Comparison of ENCODE assay signal across 8 cellular contexts in genomic region chr19:4803736-4804695, GRCh38. TPM values are rescaled to one million over a fixed set of nuclear protein-coding genes. Genes with fewer than 3 reads are reported as not detected.
DNase-seq lines count a peak whose midpoint lies in the region; ATAC-seq and TF ChIP-seq lines count a peak whose summit lies in the region.

No MANE protein-coding gene starts in this region.

- no peaks in the 10 kb centered on the region for H3K4me1 Mint-ChIP-seq in neural progenitor cell

- H3K4me3 ChIP-seq in AG09309 (ENCODE audit: control insufficient read depth, low read depth, low read length) (no peak overlapping the region), OCI-LY1 (ENCODE audit: low read depth, low read length, poor library complexity, severe bottlenecking) (no peak overlapping the region), neural progenitor cell (no peak overlapping the region), uterus (no peak overlapping the region)

- no peaks in the 10 kb centered on the region for H3K9me3 Mint-ChIP-seq in neural progenitor cell

- H2AFZ ChIP-seq in OCI-LY1 (ENCODE audit: low read length) (no peak overlapping the region), neural progenitor cell (replicated peaks) (no peak overlapping the region)

- no peak for TF ChIP-seq POLR2A in uterus (IDR thresholded peaks at IDR 0.05)

- H3K4me2 ChIP-seq in OCI-LY1 (ENCODE audit: low read length), result no peak overlapping the region
- H3K4me2 ChIP-seq in neural progenitor cell, result no peak overlapping the region

- H3K9me2 ChIP-seq in OCI-LY1 (ENCODE audit: low read depth, low read length), result no peaks in the 10 kb centered on the region

- H3F3A ChIP-seq in OCI-LY1 (ENCODE audit: insufficient read depth, low read length), result peaks cover 2% of the 10 kb centered on the region; the same call in 1 of the 2 replicates
- H3F3A ChIP-seq in neural progenitor cell (ENCODE audit: low read depth), result no peaks in the 10 kb centered on the region

- H3K79me2 ChIP-seq in OCI-LY1 (ENCODE audit: insufficient read depth, low read length) (no peaks in the 10 kb centered on the region), neural progenitor cell (ENCODE audit: low read depth) (no peaks in the 10 kb centered on the region)

- no peak overlapping the region for H3K27ac ChIP-seq in OCI-LY1 (ENCODE audit: low read depth, low read length, poor library complexity, severe bottlenecking)
- H3K27ac ChIP-seq in neural progenitor cell, result no peak overlapping the region
- no peak overlapping the region for H3K27ac ChIP-seq in uterus

- peak overlapping the region; percentile 16 for H3K27ac Mint-ChIP-seq in neural progenitor cell

- H3K9me3 ChIP-seq in OCI-LY1 (ENCODE audit: low read length) (no peaks in the 10 kb centered on the region), neural progenitor cell (ENCODE audit: low read depth) (no peaks in the 10 kb centered on the region), uterus (no peaks in the 10 kb centered on the region)

- H3K9ac ChIP-seq in OCI-LY1 (ENCODE audit: low read length) (no peak overlapping the region), neural progenitor cell (no peak overlapping the region)

- peaks cover 5% of the 10 kb centered on the region for H3K27me3 Mint-ChIP-seq in neural progenitor cell (ENCODE audit: insufficient read depth, low read depth)

- ATAC-seq in GM19438 (IDR thresholded peaks at IDR 0.05; ENCODE audit: low read depth, unreplicated experiment) (peak; percentile 60), esophagus mucosa (peak; percentile 9), GM21423 (IDR thresholded peaks at IDR 0.05; ENCODE audit: unreplicated experiment) (no peak)

- DNase-seq in AG09309 (ENCODE audit: low read depth) (no peak), neural progenitor cell (ENCODE audit: low spot score) (peak; percentile 93), uterus (peak in 1 of 2 donors; percentile 54)
- DNase-seq in activated CD8-positive, alpha-beta memory T cell treated with anti-CD3 and anti-CD28 coated beads, Interleukin-2, amount 50 U/mL, for 24 hours (ENCODE audit: extremely low read depth), result peak; percentile 37

- H3K4me1 ChIP-seq in OCI-LY1 (ENCODE audit: insufficient read depth, low read length, severe bottlenecking) (peaks cover 9% of the 10 kb centered on the region), neural progenitor cell (no peaks in the 10 kb centered on the region), uterus (no peaks in the 10 kb centered on the region)

- H3K4me3 Mint-ChIP-seq in neural progenitor cell, result no peak overlapping the region

- TF ChIP-seq CTCF in AG09309 (IDR thresholded peaks at IDR 0.05; ENCODE audit: control insufficient read depth, insufficient read depth, low read depth, low read length, missing control alignments) (peak; percentile 80), OCI-LY1 (IDR thresholded peaks at IDR 0.05; ENCODE audit: low read length) (peak; percentile 92), neural progenitor cell (IDR thresholded peaks at IDR 0.05) (peak; percentile 91), uterus (IDR thresholded peaks at IDR 0.05) (peak; percentile 42 to 70 (median 62))

- H3K27me3 ChIP-seq in OCI-LY1 (ENCODE audit: insufficient read depth, low read length) (no peaks in the 10 kb centered on the region), neural progenitor cell (no peaks in the 10 kb centered on the region), uterus (no peaks in the 10 kb centered on the region)

- no peaks in the 10 kb centered on the region; the same call in 1 of the 2 replicates for H3K36me3 ChIP-seq in OCI-LY1 (ENCODE audit: insufficient read depth, low read length)
- no peaks in the 10 kb centered on the region for H3K36me3 ChIP-seq in neural progenitor cell
- H3K36me3 ChIP-seq in uterus, result no peaks in the 10 kb centered on the region

- H4K20me1 ChIP-seq in OCI-LY1 (ENCODE audit: insufficient read depth, low read length) (no peaks in the 10 kb centered on the region), neural progenitor cell (ENCODE audit: low read depth) (no peaks in the 10 kb centered on the region)

- intact Hi-C loops in uterus (cut with DNase I; ENCODE audit: low total_unique reads), result no loop called here

- H3K36me3 Mint-ChIP-seq in neural progenitor cell, result peaks cover 2% of the 10 kb centered on the region

RNA-seq across cellular contexts. Expression of gene FEM1A, which starts 12.5 kb away (rescaled TPM):
- total RNA-seq in esophagus mucosa (9.3 TPM), neural progenitor cell (ENCODE audit: low replicate concordance) (6.9 and 13.9 TPM in 2 replicates), uterus (10 to 100 TPM in 3 of 4 donors, 1 to 10 TPM in 1; 9.4 to 12.4 (median 10.6) TPM)

RNA-seq across cellular contexts. Expression of gene TICAM1, which starts 27.5 kb away (rescaled TPM):
- total RNA-seq in esophagus mucosa, result 24.4 TPM
- total RNA-seq in neural progenitor cell (ENCODE audit: low replicate concordance), result 0.37 TPM in 1 of 2 replicates, not detected in the other
- total RNA-seq in uterus, result 10 to 100 TPM in 1 of 4 donors, 1 to 10 TPM in 2, under 1 TPM in 1; under 0.01 to 13.0 (median 2.3) TPM
